In genomic region chr5:81165493-81166119, GRCh38 we compare ENCODE assay signal across 8 cellular contexts.
DNase-seq lines count a peak whose midpoint lies in the region; ATAC-seq and TF ChIP-seq lines count a peak whose summit lies in the region.

No MANE protein-coding gene starts in this region.

- no peaks in the 10 kb centered on the region for H3K36me3 Mint-ChIP-seq in brain

- H3K36me3 ChIP-seq in GM06990 (ENCODE audit: control insufficient read depth, insufficient read depth, low read length) = no peaks in the 10 kb centered on the region

- no peaks in the 10 kb centered on the region for H3K27me3 ChIP-seq in GM06990 (replicated peaks; ENCODE audit: control insufficient read depth, insufficient read depth, low read length)

- POLR2A ChIA-PET in HEK293T (lab: Yijun Ruan, JAX) = no interaction called here

- ATAC-seq in GM18520 (IDR thresholded peaks at IDR 0.05; ENCODE audit: unreplicated experiment) = no peak

- H3K27ac Mint-ChIP-seq in brain = peak overlapping the region in 2 of 5 experiments; percentile 7 to 11

- peaks cover 2% of the 10 kb centered on the region for H3K27me3 Mint-ChIP-seq in brain

- DNase-seq in GM06990 (ENCODE audit: extremely low read depth, insufficient read length) (no peak), HEK293T (ENCODE audit: extremely low spot score) (peak; percentile 66), NCI-H1417 treated with DMSO at 0.1 percent for 48 hours (lab: John Stamatoyannopoulos, UW) (peak; percentile 4), UCSD-AML1 (lab: John Stamatoyannopoulos, UW; ENCODE audit: unreplicated experiment) (peak; percentile 40), islet precursor cell (peak; percentile 94)
- DNase-seq in stimulated activated CD4-positive, alpha-beta T cell treated with anti-CD3 and anti-CD28 coated beads, Interleukin-4, amount 100 ng/mL, for 4 hours = peak; percentile 36 to 54

- peaks cover 0 to 4% (median 0%) of the 10 kb centered on the region in 5 experiments for H3K9me3 Mint-ChIP-seq in brain

- peaks cover 11% of the 10 kb centered on the region for H3K4me1 Mint-ChIP-seq in brain

- TF ChIP-seq CTCF in GM06990 (IDR thresholded peaks at IDR 0.05; ENCODE audit: insufficient read depth, low read length, poor library complexity, severe bottlenecking) = peak; percentile 93
- TF ChIP-seq CTCF in brain (conservative IDR thresholded peaks at IDR 0.05) = peak; percentile 51 to 74

- no peak overlapping the region for H3K4me3 ChIP-seq in GM06990 (replicated peaks; ENCODE audit: low read depth, low read length)

- CTCF ChIA-PET in HEK293T (lab: Yijun Ruan, JAX) = interaction anchor here (1.0 to 1.1 kb wide), 2 partner anchors 454 to 478 kb away, joined by 3 to 5 read pairs; no protein-coding TSS in a partner anchor

- H3K4me3 Mint-ChIP-seq in brain = no peak overlapping the region

TF ChIP-seq in HEK293T, 16 proteins besides CTCF, POLR2A, EP300 and RAD21:
- TF ChIP-seq CTBP1 (IDR thresholded peaks at IDR 0.05; ENCODE audit: borderline replicate concordance) = no peak
- TF ChIP-seq BHLHE40 (IDR thresholded peaks at IDR 0.05; ENCODE audit: borderline replicate concordance) = no peak
- no peak for TF ChIP-seq NFRKB (IDR thresholded peaks at IDR 0.05)
- TF ChIP-seq FOXK2 (IDR thresholded peaks at IDR 0.05) = no peak
- no peak for TF ChIP-seq SP1 (IDR thresholded peaks at IDR 0.05)
- no peak for TF ChIP-seq PKNOX1 (IDR thresholded peaks at IDR 0.05)
TF ChIP-seq in HEK293T: peak in this region for 0.
